2 cellular contexts compared by ENCODE assay signal in the genomic region with DNA sequence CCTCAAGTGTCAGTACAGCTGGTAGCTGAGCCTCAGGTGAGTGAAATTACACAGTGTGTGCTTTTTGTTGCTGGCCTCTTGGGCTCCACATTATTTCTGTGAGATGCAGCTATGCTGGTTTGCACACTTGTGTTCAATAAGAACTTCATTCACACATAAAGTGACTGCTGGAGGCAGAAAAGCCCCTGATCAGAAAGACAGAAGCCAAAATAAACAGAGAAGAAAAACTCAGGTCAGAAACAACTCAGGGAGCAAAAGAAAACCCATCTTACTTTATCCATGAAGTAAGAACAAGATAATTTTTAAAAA.
TF ChIP-seq lines count a peak whose summit lies in the region.

No MANE protein-coding gene starts in this region.

TF ChIP-seq in IMR-90, 13 proteins besides CTCF, POLR2A, EP300 and RAD21:
- TF ChIP-seq BHLHE40 (IDR thresholded peaks at IDR 0.05; ENCODE audit: low read depth, low read length) (no peak), RFX5 (IDR thresholded peaks at IDR 0.05; ENCODE audit: low read depth, low read length) (no peak), MAFK (IDR thresholded peaks at IDR 0.05; ENCODE audit: low read depth, low read length) (no peak), CEBPB (IDR thresholded peaks at IDR 0.05; ENCODE audit: low read depth, low read length) (no peak), SMC3 (IDR thresholded peaks at IDR 0.05; ENCODE audit: low read depth, low read length) (no peak), NFE2L2 (IDR thresholded peaks at IDR 0.05; ENCODE audit: low read depth, low read length) (no peak), CHD1 (IDR thresholded peaks at IDR 0.05; ENCODE audit: low read depth, low read length) (no peak), RCOR1 (IDR thresholded peaks at IDR 0.05; ENCODE audit: insufficient replicate concordance, low read length) (no peak), MXI1 (IDR thresholded peaks at IDR 0.05; ENCODE audit: borderline replicate concordance, low read depth, low read length) (no peak), MAZ (IDR thresholded peaks at IDR 0.05; ENCODE audit: borderline replicate concordance, low read depth, low read length) (no peak), FOS (IDR thresholded peaks at IDR 0.05; ENCODE audit: low read depth, low read length) (no peak)
- TF ChIP-seq, protein P1, sequence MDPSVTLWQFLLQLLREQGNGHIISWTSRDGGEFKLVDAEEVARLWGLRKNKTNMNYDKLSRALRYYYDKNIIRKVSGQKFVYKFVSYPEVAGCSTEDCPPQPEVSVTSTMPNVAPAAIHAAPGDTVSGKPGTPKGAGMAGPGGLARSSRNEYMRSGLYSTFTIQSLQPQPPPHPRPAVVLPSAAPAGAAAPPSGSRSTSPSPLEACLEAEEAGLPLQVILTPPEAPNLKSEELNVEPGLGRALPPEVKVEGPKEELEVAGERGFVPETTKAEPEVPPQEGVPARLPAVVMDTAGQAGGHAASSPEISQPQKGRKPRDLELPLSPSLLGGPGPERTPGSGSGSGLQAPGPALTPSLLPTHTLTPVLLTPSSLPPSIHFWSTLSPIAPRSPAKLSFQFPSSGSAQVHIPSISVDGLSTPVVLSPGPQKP (IDR thresholded peaks at IDR 0.05; ENCODE audit: borderline replicate concordance, low read depth, low read length) = no peak
- TF ChIP-seq, protein P2, sequence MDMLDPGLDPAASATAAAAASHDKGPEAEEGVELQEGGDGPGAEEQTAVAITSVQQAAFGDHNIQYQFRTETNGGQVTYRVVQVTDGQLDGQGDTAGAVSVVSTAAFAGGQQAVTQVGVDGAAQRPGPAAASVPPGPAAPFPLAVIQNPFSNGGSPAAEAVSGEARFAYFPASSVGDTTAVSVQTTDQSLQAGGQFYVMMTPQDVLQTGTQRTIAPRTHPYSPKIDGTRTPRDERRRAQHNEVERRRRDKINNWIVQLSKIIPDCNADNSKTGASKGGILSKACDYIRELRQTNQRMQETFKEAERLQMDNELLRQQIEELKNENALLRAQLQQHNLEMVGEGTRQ (IDR thresholded peaks at IDR 0.05; ENCODE audit: low read depth, low read length) = no peak

TF ChIP-seq in GM12891, 5 proteins besides CTCF, POLR2A, EP300 and RAD21:
- TF ChIP-seq TAF1 (IDR thresholded peaks at IDR 0.05; ENCODE audit: low read depth, low read length) (no peak), PAX5 (IDR thresholded peaks at IDR 0.05; ENCODE audit: insufficient read depth, low read length, severe bottlenecking) (no peak), POU2F2 (IDR thresholded peaks at IDR 0.05; ENCODE audit: low read depth, low read length) (no peak), POLR2AphosphoS5 (IDR thresholded peaks at IDR 0.05; ENCODE audit: low read depth, low read length) (no peak), SPI1 (IDR thresholded peaks at IDR 0.05; ENCODE audit: low read depth, low read length) (no peak)
